Comparison of ENCODE assay signal across 27 cellular contexts in genomic region chr9:106177216-106177615, GRCh38.
"Had no signal": no experiment of that assay in that cellular context is flagged by ENCODE, and none has a peak within 500 bp of the region (broad histone marks: within the 10 kb centered on the region; RNA-seq: fewer than 3 reads in every experiment).

No MANE protein-coding gene starts in this region.

- H3K9me3 ChIP-seq: lower lobe of right lung, neutrophil, pancreas, right atrium auricular region, stomach, thyroid gland, vagina had no signal

- H3K27ac ChIP-seq: dorsolateral prefrontal cortex, epithelial cell of prostate, lower lobe of right lung, neutrophil, pancreas, right atrium auricular region, stomach, thyroid gland, vagina had no signal

- DNase-seq: cerebellar nuclear complex; effector CD4-positive, alpha-beta T cell; foreskin fibroblast; islet precursor cell; kidney glomerular epithelial cell; left colon; left ventricle myocardium superior; lower lobe of right lung; naive thymus-derived CD8-positive, alpha-beta T cell; pancreas; stimulated activated CD4-positive, alpha-beta T cell treated with anti-CD3 and anti-CD28 coated beads, Interleukin-12 subunit alpha, Interleukin-12 subunit beta, amount 100 ng/mL, for 4 hours; stimulated activated CD4-positive, alpha-beta T cell treated with anti-CD3 and anti-CD28 coated beads, Interleukin-2, amount 100 ng/mL, for 24 hours; stimulated activated CD4-positive, alpha-beta T cell treated with anti-CD3 and anti-CD28 coated beads, Interleukin-4, amount 100 ng/mL, for 24 hours; stimulated activated naive CD4-positive, alpha-beta T cell treated with Interleukin-2 at 50 U/mL for 16 hours; stomach; thyroid gland; trophoblast cell had no signal

- H3K4me1 ChIP-seq: lower lobe of right lung, pancreas, right atrium auricular region, stomach, thyroid gland, vagina had no signal

- H3K36me3 ChIP-seq: lower lobe of right lung, neutrophil, pancreas, right atrium auricular region, stomach, thyroid gland, vagina had no signal

- H3K4me1 Mint-ChIP-seq: naive thymus-derived CD8-positive, alpha-beta T cell; stimulated activated effector memory CD8-positive, alpha-beta T cell treated with anti-CD3 and anti-CD28 coated beads, Interleukin-12 subunit alpha, Interleukin-12 subunit beta, amount 100 ng/mL, for 72 hours had no signal

- H3K4me3 ChIP-seq: dorsolateral prefrontal cortex, lower lobe of right lung, pancreas, right atrium auricular region, smooth muscle cell, stomach, thyroid gland, vagina had no signal

- H3K27me3 ChIP-seq: dorsolateral prefrontal cortex, neutrophil, pancreas, right atrium auricular region, stomach, thyroid gland, vagina had no signal

- ATAC-seq: esophagus mucosa; left ventricle myocardium superior; lower lobe of right lung; naive thymus-derived CD8-positive, alpha-beta T cell; pancreas; sciatic nerve; stimulated activated effector memory CD8-positive, alpha-beta T cell treated with anti-CD3 and anti-CD28 coated beads, Interleukin-12 subunit alpha, Interleukin-12 subunit beta, amount 100 ng/mL, for 72 hours had no signal

- H3K27ac Mint-ChIP-seq: progenitor cell of endocrine pancreas; stimulated activated effector memory CD8-positive, alpha-beta T cell treated with anti-CD3 and anti-CD28 coated beads, Interleukin-12 subunit alpha, Interleukin-12 subunit beta, amount 100 ng/mL, for 72 hours had no signal

- H3K27me3 Mint-ChIP-seq: naive thymus-derived CD8-positive, alpha-beta T cell; progenitor cell of endocrine pancreas had no signal

- H3K36me3 Mint-ChIP-seq: naive thymus-derived CD8-positive, alpha-beta T cell; stimulated activated effector memory CD8-positive, alpha-beta T cell treated with anti-CD3 and anti-CD28 coated beads, Interleukin-12 subunit alpha, Interleukin-12 subunit beta, amount 100 ng/mL, for 72 hours had no signal

- H3K4me3 Mint-ChIP-seq: naive thymus-derived CD8-positive, alpha-beta T cell; stimulated activated effector memory CD8-positive, alpha-beta T cell treated with anti-CD3 and anti-CD28 coated beads, Interleukin-12 subunit alpha, Interleukin-12 subunit beta, amount 100 ng/mL, for 72 hours had no signal
